In genomic region chr1:36652011-36652410, GRCh38 we compare ENCODE assay signal across 13 cellular contexts.
DNase-seq lines count a peak whose midpoint lies in the region; ATAC-seq and TF ChIP-seq lines count a peak whose summit lies in the region.
"Had no signal": no experiment of that assay in that cellular context is flagged by ENCODE, and none has a peak within 500 bp of the region (broad histone marks: within the 10 kb centered on the region; RNA-seq: fewer than 3 reads in every experiment).

No MANE protein-coding gene starts in this region.

- H3T11ph ChIP-seq in H9 (ENCODE audit: low read length) = no peak overlapping the region

- H3K23me2 ChIP-seq in H9 (ENCODE audit: insufficient read length, low read depth, low read length, poor library complexity, severe bottlenecking) = no peaks in the 10 kb centered on the region

- no peaks in the 10 kb centered on the region for H3K79me1 ChIP-seq in H9 (ENCODE audit: insufficient read depth, low read depth, low read length, poor library complexity, severe bottlenecking)
- no peaks in the 10 kb centered on the region for H3K79me1 ChIP-seq in trophoblast cell (ENCODE audit: low read length)

- H3K9me3 ChIP-seq in BLaER1 treated with 17β-estradiol and CSF1 and Interleukin-3, amounts not matched to agents 10 nM and 100 nM (replicated peaks in 1 of 11) = no peaks in the 10 kb centered on the region
- no peaks in the 10 kb centered on the region for H3K9me3 ChIP-seq in H9 (ENCODE audit: control insufficient read depth, low read depth, low read length)
- peaks cover 2% of the 10 kb centered on the region for H3K9me3 ChIP-seq in trophoblast cell (ENCODE audit: insufficient read depth, low read depth, low read length)
- no peaks in the 10 kb centered on the region for H3K9me3 ChIP-seq in naive thymus-derived CD4-positive, alpha-beta T cell (ENCODE audit: control insufficient read depth in 2 of 3, low read length in 3 of 3)
- H3K9me3 ChIP-seq: Caco-2 had no signal

- peaks cover 12 to 16% of the 10 kb centered on the region in 2 experiments for H3K4me1 Mint-ChIP-seq in H9
- peaks cover 0 to 12% (median 5%) of the 10 kb centered on the region in 7 donors for H3K4me1 Mint-ChIP-seq in naive thymus-derived CD4-positive, alpha-beta T cell
- H3K4me1 Mint-ChIP-seq: B cell had no signal

- H3K14ac ChIP-seq in H9 (ENCODE audit: insufficient read depth, low read length) = no peak overlapping the region
- no peak overlapping the region for H3K14ac ChIP-seq in trophoblast cell (ENCODE audit: low read length)

- no peak overlapping the region for H2BK15ac ChIP-seq in H9 (ENCODE audit: low read depth, low read length)

- H3K18ac ChIP-seq in H9 (ENCODE audit: insufficient read length, low read depth, low read length) (peak overlapping the region; percentile 31), trophoblast cell (ENCODE audit: low read length) (no peak overlapping the region)

- peak overlapping the region in 10 of 11 experiments; percentile 41 to 73 (median 57); a peak in 15 of 22 replicates for H3K4me2 ChIP-seq in BLaER1 treated with 17β-estradiol and CSF1 and Interleukin-3, amounts not matched to agents 10 nM and 100 nM
- H3K4me2 ChIP-seq in H9 (ENCODE audit: insufficient read depth, insufficient read length, low read length) (no peak overlapping the region), trophoblast cell (ENCODE audit: low read length) (no peak overlapping the region)

- H3K4ac ChIP-seq in H9 (ENCODE audit: low read depth, low read length) (no peak overlapping the region), trophoblast cell (ENCODE audit: low read depth, low read length) (no peak overlapping the region)

- no peak overlapping the region for H2AFZ ChIP-seq in H9 (ENCODE audit: low read length)
- H2AFZ ChIP-seq in trophoblast cell (ENCODE audit: insufficient read depth, low read length, poor library complexity) = no peak overlapping the region

- H2BK5ac ChIP-seq in H9 (ENCODE audit: insufficient read length, low read length) (no peak overlapping the region), trophoblast cell (ENCODE audit: low read depth, low read length, poor library complexity) (no peak overlapping the region)

- H3K27ac ChIP-seq in BLaER1 treated with 17β-estradiol and CSF1 and Interleukin-3, amounts not matched to agents 10 nM and 100 nM = no peak overlapping the region
- no peak overlapping the region for H3K27ac ChIP-seq in H9 (ENCODE audit: insufficient read length, low read depth, low read length)
- no peak overlapping the region for H3K27ac ChIP-seq in trophoblast cell (ENCODE audit: low read depth, low read length)
- H3K27ac ChIP-seq in naive thymus-derived CD4-positive, alpha-beta T cell (ENCODE audit: low read depth, low read length) = no peak overlapping the region
- H3K27ac ChIP-seq: C4-2B had no signal

- peaks cover 23 to 81% (median 55%) of the 10 kb centered on the region in 10 experiments for H3K4me1 ChIP-seq in BLaER1 treated with 17β-estradiol and CSF1 and Interleukin-3, amounts not matched to agents 10 nM and 100 nM
- H3K4me1 ChIP-seq in H9 (ENCODE audit: insufficient read depth, low read length) (0 out of 2 replicates have a peak, but pooled peaks cover 3% of the 10 kb centered on the region), trophoblast cell (ENCODE audit: control insufficient read depth in 1 of 2, insufficient read depth in 2 of 2, low read length in 2 of 2) (peaks cover 0 to 4% of the 10 kb centered on the region in 2 experiments)
- H3K4me1 ChIP-seq in naive thymus-derived CD4-positive, alpha-beta T cell (ENCODE audit: control insufficient read depth in 2 of 2, insufficient read depth in 2 of 2, low read length in 2 of 2) = no peaks in the 10 kb centered on the region
- H3K4me1 ChIP-seq: Caco-2 had no signal

- H3K4me3 ChIP-seq in BLaER1 treated with 17β-estradiol and CSF1 and Interleukin-3, amounts not matched to agents 10 nM and 100 nM = no peak overlapping the region
- H3K4me3 ChIP-seq in trophoblast cell (ENCODE audit: low read depth, low read length) = no peak overlapping the region
- H3K4me3 ChIP-seq in naive thymus-derived CD4-positive, alpha-beta T cell (ENCODE audit: low read length) = no peak overlapping the region

- no peak overlapping the region for H4K5ac ChIP-seq in H9 (ENCODE audit: insufficient read length, low read depth, low read length)

- H3K27me3 Mint-ChIP-seq in H9 (ENCODE audit: low read depth) = peaks cover 22% of the 10 kb centered on the region
- peaks cover 9 to 57% (median 50%) of the 10 kb centered on the region in 5 donors for H3K27me3 Mint-ChIP-seq in naive thymus-derived CD4-positive, alpha-beta T cell

- H2BK120ac ChIP-seq in H9 (ENCODE audit: low read depth, low read length, poor library complexity, severe bottlenecking) (no peak overlapping the region), trophoblast cell (ENCODE audit: insufficient read depth, low read length, poor library complexity) (no peak overlapping the region)

- H2BK20ac ChIP-seq in H9 (ENCODE audit: low read depth, low read length, poor library complexity, severe bottlenecking) = no peak overlapping the region

- no peaks in the 10 kb centered on the region for H3K36me3 Mint-ChIP-seq in H9 (ENCODE audit: insufficient read depth in 1 of 3, low read depth in 3 of 3)
- no peaks in the 10 kb centered on the region for H3K36me3 Mint-ChIP-seq in naive thymus-derived CD4-positive, alpha-beta T cell

- intact Hi-C loops in naive thymus-derived CD4-positive, alpha-beta T cell (cut with micrococcal nuclease) = no loop called here

- H3K4me3 Mint-ChIP-seq in H9 = no peak overlapping the region
- H3K4me3 Mint-ChIP-seq in naive thymus-derived CD4-positive, alpha-beta T cell = no peak overlapping the region
- H3K4me3 Mint-ChIP-seq: B cell; CD4-positive, alpha-beta T cell had no signal

- no peak for TF ChIP-seq CTCF in H9 (conservative IDR thresholded peaks at IDR 0.05)

- H3K23ac ChIP-seq in H9 (ENCODE audit: insufficient read length, low read depth, low read length) (no peak overlapping the region), trophoblast cell (ENCODE audit: low read length) (no peak overlapping the region)

- CTCF ChIA-PET in naive thymus-derived CD4-positive, alpha-beta T cell (lab: Charles Lee) = interaction anchor here (1.3 kb wide), 1 partner anchor 8 kb away, joined by 3 read pairs; no protein-coding TSS in a partner anchor

- H4K12ac ChIP-seq in trophoblast cell (ENCODE audit: low read depth, low read length) = no peak overlapping the region

- H4K91ac ChIP-seq in H9 (ENCODE audit: insufficient read length, low read depth, low read length) (no peak overlapping the region), trophoblast cell (ENCODE audit: low read depth, low read length) (no peak overlapping the region)

- H3K27ac Mint-ChIP-seq in H9 = no peak overlapping the region
- H3K27ac Mint-ChIP-seq in naive thymus-derived CD4-positive, alpha-beta T cell = no peak overlapping the region
- H3K27ac Mint-ChIP-seq: B cell; CD4-positive, alpha-beta T cell had no signal

- no peak overlapping the region for H3K9ac ChIP-seq in BLaER1 treated with 17β-estradiol and CSF1 and Interleukin-3, amounts not matched to agents 10 nM and 100 nM
- no peak overlapping the region for H3K9ac ChIP-seq in H9 (ENCODE audit: extremely low read depth, insufficient read length, low read length)
- no peak overlapping the region for H3K9ac ChIP-seq in trophoblast cell (ENCODE audit: low read length)

- no peak for ATAC-seq in naive thymus-derived CD4-positive, alpha-beta T cell

- no peaks in the 10 kb centered on the region for H3K9me3 Mint-ChIP-seq in H9
- H3K9me3 Mint-ChIP-seq in naive thymus-derived CD4-positive, alpha-beta T cell = peaks cover 0 to 4% (median 0%) of the 10 kb centered on the region in 11 donors
- H3K9me3 Mint-ChIP-seq: CD4-positive, alpha-beta T cell had no signal

- H2AK5ac ChIP-seq in H9 (ENCODE audit: insufficient read length, low read length) (no peak overlapping the region), trophoblast cell (ENCODE audit: low read length) (no peak overlapping the region)

- WGBS in H9 (ENCODE audit: extremely low coverage, insufficient read length, low lambda C conversion rate) = no CpG with 5 or more reads among the region's 2 CpGs
- WGBS in trophoblast cell (ENCODE audit: extremely low coverage, insufficient coverage, insufficient read length) = no CpG with 5 or more reads among the region's 2 CpGs

- no peaks in the 10 kb centered on the region for H3K36me3 ChIP-seq in BLaER1 treated with 17β-estradiol and CSF1 and Interleukin-3, amounts not matched to agents 10 nM and 100 nM
- H3K36me3 ChIP-seq in trophoblast cell (ENCODE audit: control insufficient read depth in 1 of 2, insufficient read depth in 2 of 2, low read length in 2 of 2) = no peaks in the 10 kb centered on the region
- no peaks in the 10 kb centered on the region for H3K36me3 ChIP-seq in naive thymus-derived CD4-positive, alpha-beta T cell (ENCODE audit: control insufficient read depth in 2 of 3, insufficient read depth in 3 of 3, low read length in 3 of 3)

- peaks cover 0 to 3% (median 0%) of the 10 kb centered on the region in 11 experiments; a peak in 1 of 22 replicates for H4K20me1 ChIP-seq in BLaER1 treated with 17β-estradiol and CSF1 and Interleukin-3, amounts not matched to agents 10 nM and 100 nM
- H4K20me1 ChIP-seq in H9 (ENCODE audit: control insufficient read depth, insufficient read depth, insufficient read length) = no peaks in the 10 kb centered on the region

- H3K79me2 ChIP-seq in H9 (ENCODE audit: insufficient read depth, low read length) (no peaks in the 10 kb centered on the region), trophoblast cell (ENCODE audit: control insufficient read depth, insufficient read depth, low read length, poor library complexity) (no peaks in the 10 kb centered on the region)

- POLR2A ChIA-PET in naive thymus-derived CD4-positive, alpha-beta T cell (lab: Charles Lee) = no interaction called here

- no peak overlapping the region for H3K56ac ChIP-seq in H9 (ENCODE audit: insufficient read length, low read depth, low read length)

- no peaks in the 10 kb centered on the region for H3K27me3 ChIP-seq in BLaER1 treated with 17β-estradiol and CSF1 and Interleukin-3, amounts not matched to agents 10 nM and 100 nM
- no peaks in the 10 kb centered on the region for H3K27me3 ChIP-seq in H9 (ENCODE audit: insufficient read depth, low read length)
- no peaks in the 10 kb centered on the region for H3K27me3 ChIP-seq in trophoblast cell (ENCODE audit: insufficient read depth, low read length)
- H3K27me3 ChIP-seq in naive thymus-derived CD4-positive, alpha-beta T cell (ENCODE audit: control insufficient read depth in 2 of 2, insufficient read depth in 2 of 2, low read length in 2 of 2) = no peaks in the 10 kb centered on the region

- H2BK12ac ChIP-seq in H9 (ENCODE audit: insufficient read length, low read depth, low read length) = no peak overlapping the region
- no peak overlapping the region for H2BK12ac ChIP-seq in trophoblast cell (ENCODE audit: low read length)

- H4K8ac ChIP-seq in H9 (replicated peaks; ENCODE audit: insufficient read length, low read depth, low read length) (no peak overlapping the region), trophoblast cell (ENCODE audit: low read depth, low read length) (no peak overlapping the region)

- DNase-seq in activated effector memory CD4-positive, alpha-beta T cell treated with anti-CD3 and anti-CD28 coated beads, Interleukin-2, amount 50 U/mL, for 16 hours = peak; percentile 16
- no peak for DNase-seq in activated effector memory CD4-positive, alpha-beta T cell treated with Interleukin-2 at 50 U/mL for 16 hours
- DNase-seq in H9 (no peak), trophoblast cell (peak; percentile 74 to 81), NOMO-1 (lab: John Stamatoyannopoulos, UW; ENCODE audit: unreplicated experiment in 2 of 2) (no peak)
- no peak for DNase-seq in naive thymus-derived CD4-positive, alpha-beta T cell
- DNase-seq: Caco-2; CD4-positive, alpha-beta T cell; GF-D8; HCEC 1CT had no signal

Comparison
In these comparisons a context has a peak if more than half of its experiments do, and no peak if none do; other contexts are left out.
1. DNase-seq: peak in activated effector memory CD4-positive, alpha-beta T cell treated with anti-CD3 and anti-CD28 coated beads, Interleukin-2, amount 50 U/mL, for 16 hours (single experiment) and trophoblast cell (2 of 2); none in activated effector memory CD4-positive, alpha-beta T cell treated with Interleukin-2 at 50 U/mL for 16 hours (single experiment), H9 (single experiment), NOMO-1 (0 of 2) and naive thymus-derived CD4-positive, alpha-beta T cell (0 of 9).
2. H3K4me2 ChIP-seq: peak in BLaER1 treated with 17β-estradiol and CSF1 and Interleukin-3, amounts not matched to agents 10 nM and 100 nM (10 of 11); none in H9 (single experiment) and trophoblast cell (single experiment).